1 cellular context compared by ENCODE assay signal in genomic region chr7:106776618-106777347, GRCh38.
A peak's percentile ranks its signal among the peaks of the same experiment; 100 is the strongest.
TF ChIP-seq lines count a peak whose summit lies in the region.

No MANE protein-coding gene starts in this region.

TF ChIP-seq in K562, 482 proteins besides CTCF, POLR2A, EP300 and RAD21 (continued from another document and continues in another):
- no peak for TF ChIP-seq ZNF318 (IDR thresholded peaks at IDR 0.05; ENCODE audit: borderline replicate concordance in 1 of 2, low read depth in 1 of 2)
- TF ChIP-seq ZBTB2 (IDR thresholded peaks at IDR 0.05), result no peak
- no peak for TF ChIP-seq NR0B1 (IDR thresholded peaks at IDR 0.05; ENCODE audit: partially characterized antibody)
- TF ChIP-seq MLLT1 (IDR thresholded peaks at IDR 0.05), result peak; percentile 27 to 47; a peak in 3 of 4 replicates
- no peak for TF ChIP-seq NR3C1 (CRISPR knock-in tag; IDR thresholded peaks at IDR 0.05)
- peak; percentile 22; the same call in 1 of the 2 replicates for TF ChIP-seq SMARCA4 (IDR thresholded peaks at IDR 0.05)
- no peak for TF ChIP-seq MCM3 (IDR thresholded peaks at IDR 0.05)
- no peak for TF ChIP-seq ZC3H11A (IDR thresholded peaks at IDR 0.05; ENCODE audit: low read depth, low read length)
- no peak for TF ChIP-seq MCM5 (IDR thresholded peaks at IDR 0.05; ENCODE audit: low read depth)
- 0 out of 4 replicates have a peak, but pooled peaks of 1 of the 2 experiments have one; percentile 57 for TF ChIP-seq MCM7 (IDR thresholded peaks at IDR 0.05)
- TF ChIP-seq ZNF407 (IDR thresholded peaks at IDR 0.05; ENCODE audit: low read depth), result no peak
- TF ChIP-seq TRIM28 (IDR thresholded peaks at IDR 0.05), result no peak; the same call in 1 of the 2 replicates
- TF ChIP-seq ZNF592 (IDR thresholded peaks at IDR 0.05), result peak; percentile 22; the same call in 1 of the 2 replicates
- TF ChIP-seq E2F5 (CRISPR knock-in tag; IDR thresholded peaks at IDR 0.05), result 0 out of 2 replicates have a peak, but pooled peaks have one; percentile 38
- TF ChIP-seq ELF4 (CRISPR knock-in tag; IDR thresholded peaks at IDR 0.05), result peak; percentile 58; the same call in 1 of the 2 replicates
- no peak for TF ChIP-seq ZNF165 (CRISPR knock-in tag; IDR thresholded peaks at IDR 0.05; ENCODE audit: borderline replicate concordance)
- no peak for TF ChIP-seq PCBP1 (IDR thresholded peaks at IDR 0.05; ENCODE audit: low read depth, low read length, poor library complexity, severe bottlenecking)
- TF ChIP-seq THRB (CRISPR knock-in tag; conservative IDR thresholded peaks at IDR 0.05), result peak; percentile 74; the same call in 1 of the 2 replicates
- peak; percentile 57 for TF ChIP-seq ZFP36 (IDR thresholded peaks at IDR 0.05; ENCODE audit: low read depth, low read length, partially characterized antibody)
- no peak for TF ChIP-seq ZSCAN32 (CRISPR knock-in tag; IDR thresholded peaks at IDR 0.05)
